In the genomic region with DNA sequence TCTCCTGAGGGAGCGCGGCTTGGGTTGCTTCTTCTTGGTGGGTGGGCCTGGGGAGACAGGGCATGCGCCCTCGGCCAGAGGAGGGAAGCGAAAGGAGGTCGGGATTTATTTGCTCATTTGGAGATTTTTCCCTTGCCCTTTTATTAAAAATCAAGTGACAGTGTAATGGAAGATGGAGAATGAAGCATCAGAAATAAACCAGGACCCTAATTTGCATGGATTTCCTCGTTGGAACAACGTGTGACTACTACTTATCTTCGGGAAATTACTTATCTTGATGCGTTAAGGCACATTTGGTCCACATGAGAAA, we compare ENCODE assay signal across 9 cellular contexts. TPM values are rescaled to one million over a fixed set of nuclear protein-coding genes. Genes with fewer than 3 reads are reported as not detected.
A peak's percentile ranks its signal among the peaks of the same experiment; 100 is the strongest.
DNase-seq lines count a peak whose midpoint lies in the region; ATAC-seq and TF ChIP-seq lines count a peak whose summit lies in the region.
"Had no signal": no experiment of that assay in that cellular context is flagged by ENCODE, and none has a peak within 500 bp of the region (broad histone marks: within the 10 kb centered on the region; RNA-seq: fewer than 3 reads in every experiment).

No MANE protein-coding gene starts in this region.

- no peak for ATAC-seq in HG02798 (IDR thresholded peaks at IDR 0.05; ENCODE audit: poor library complexity, unreplicated experiment)

- peak overlapping the region; percentile 89 for H3K27ac ChIP-seq in HUES6 (ENCODE audit: low read depth, low read length)

- in situ Hi-C loops in astrocyte of the spinal cord (cut with HindIII; ENCODE audit: low sequenced_read_pairs): no loop called here

- peak overlapping the region; percentile 85 for H3K9ac ChIP-seq in HUES6 (ENCODE audit: low read length)

- H3K27me3 ChIP-seq in HUES6 (ENCODE audit: control insufficient read depth, insufficient read depth, low read length) (no peaks in the 10 kb centered on the region), kidney epithelial cell (ENCODE audit: control insufficient read depth, insufficient read depth, low read length) (no peaks in the 10 kb centered on the region)

- no peaks in the 10 kb centered on the region for H3K36me3 ChIP-seq in HUES6 (ENCODE audit: control insufficient read depth, insufficient read depth, low read length)
- H3K36me3 ChIP-seq in kidney epithelial cell (ENCODE audit: control insufficient read depth, insufficient read depth, low read length): no peaks in the 10 kb centered on the region

- peaks cover 30% of the 10 kb centered on the region for H3K4me1 ChIP-seq in HUES6 (ENCODE audit: control insufficient read depth, insufficient read depth, low read length)

- TF ChIP-seq CTCF in AG09309 (IDR thresholded peaks at IDR 0.05; ENCODE audit: control insufficient read depth, insufficient read depth, low read depth, low read length, missing control alignments) (peak; percentile 3), astrocyte of the spinal cord (IDR thresholded peaks at IDR 0.05; ENCODE audit: low read depth, low read length) (no peak), kidney epithelial cell (IDR thresholded peaks at IDR 0.05; ENCODE audit: insufficient read depth, low read length, poor library complexity, severe bottlenecking) (no peak)

- H3K4me3 ChIP-seq in AG09309 (ENCODE audit: control insufficient read depth, low read depth, low read length) (peak overlapping the region; percentile 79), HUES6 (ENCODE audit: low read depth, low read length) (peak overlapping the region; percentile 86), astrocyte of the spinal cord (ENCODE audit: low read depth, low read length) (peak overlapping the region; percentile 80), kidney epithelial cell (ENCODE audit: low read depth, low read length) (peak overlapping the region; percentile 94)

- DNase-seq in AG09309 (ENCODE audit: low read depth) (no peak), astrocyte of the spinal cord (ENCODE audit: low read depth, low spot score) (peak; percentile 68), kidney epithelial cell (ENCODE audit: low read depth) (no peak), superior temporal gyrus (ENCODE audit: extremely low spot score) (peak; percentile 60), HuH-7.5 (ENCODE audit: low spot score) (no peak), NCI-H82 (lab: John Stamatoyannopoulos, UW) (no peak)

- no peaks in the 10 kb centered on the region for H3K9me3 ChIP-seq in HUES6 (ENCODE audit: control insufficient read depth, insufficient read depth, low read depth, low read length)

RNA-seq across cellular contexts. Expression of gene CLOCK, which starts 0.7 kb away (rescaled TPM):
- 13.0 and 14.4 TPM in 2 replicates for total RNA-seq in kidney epithelial cell

RNA-seq across cellular contexts. Expression of gene PDCL2, which starts 44.6 kb away (rescaled TPM):
- total RNA-seq in kidney epithelial cell: not detected in 2 replicates
- total RNA-seq: pulmonary artery endothelial cell had no signal

Comparison
In these comparisons a context has a peak if more than half of its experiments do, and no peak if none do; other contexts are left out.
1. DNase-seq: peak in astrocyte of the spinal cord (single experiment) and superior temporal gyrus (single experiment); none in AG09309 (single experiment), kidney epithelial cell (single experiment), HuH-7.5 (single experiment) and NCI-H82 (single experiment).
2. Peak in every context shown above with its lines, with median percentiles within 50 percentile points of each other: H3K4me3 ChIP-seq.